In genomic region chr2:46815121-46815802, GRCh38 we compare ENCODE assay signal across 16 cellular contexts.
A peak's percentile ranks its signal among the peaks of the same experiment; 100 is the strongest.
DNase-seq lines count a peak whose midpoint lies in the region; ATAC-seq and TF ChIP-seq lines count a peak whose summit lies in the region.
"Had no signal": no experiment of that assay in that cellular context is flagged by ENCODE, and none has a peak within 500 bp of the region (broad histone marks: within the 10 kb centered on the region; RNA-seq: fewer than 3 reads in every experiment).

No MANE protein-coding gene starts in this region.

- H3K4me1 ChIP-seq in adrenal gland (replicated peaks in 1 of 2): peaks cover 0 to 32% of the 10 kb centered on the region in 2 donors
- peaks cover 0 to 58% (median 27%) of the 10 kb centered on the region in 4 donors for H3K4me1 ChIP-seq in tibial nerve
- H3K4me1 ChIP-seq: HAP-1 had no signal

- H3K9me3 ChIP-seq in adrenal gland (replicated peaks in 1 of 3): no peaks in the 10 kb centered on the region
- H3K9me3 ChIP-seq in tibial nerve: no peaks in the 10 kb centered on the region
- H3K9me3 ChIP-seq: HAP-1 had no signal

- TF ChIP-seq EP300 in tibial nerve (IDR thresholded peaks at IDR 0.05): no peak

- H3K36me3 ChIP-seq in adrenal gland (replicated peaks in 1 of 2) (no peaks in the 10 kb centered on the region), tibial nerve (no peaks in the 10 kb centered on the region)
- H3K36me3 ChIP-seq: cardiac muscle cell, HAP-1 had no signal

- H3K27me3 Mint-ChIP-seq in activated CD8-positive, alpha-beta T cell treated with anti-CD3 and anti-CD28 coated beads for 36 hours: peaks cover 4% of the 10 kb centered on the region
- H3K27me3 Mint-ChIP-seq in activated CD8-positive, alpha-beta T cell treated with anti-CD3 and anti-CD28 coated beads, Interleukin-2, amount 10 ng/mL, durations not matched to agents 7 days and 5 days (ENCODE audit: low read depth): peaks cover 11% of the 10 kb centered on the region
- peaks cover 20% of the 10 kb centered on the region for H3K27me3 Mint-ChIP-seq in activated CD4-positive, alpha-beta memory T cell treated with anti-CD3 and anti-CD28 coated beads, Interleukin-2, amount 10 ng/mL, durations not matched to agents 7 days and 5 days

- H3K27ac ChIP-seq in adrenal gland (peak overlapping the region in 4 of 5 donors; percentile 34 to 94 (median 77)), tibial nerve (peak overlapping the region in 3 of 4 donors; percentile 62 to 88 (median 82))
- H3K27ac ChIP-seq: cardiac muscle cell had no signal

- H3K4me1 Mint-ChIP-seq in activated CD8-positive, alpha-beta T cell treated with anti-CD3 and anti-CD28 coated beads for 36 hours (ENCODE audit: low read depth): no peaks in the 10 kb centered on the region
- H3K4me1 Mint-ChIP-seq in activated CD8-positive, alpha-beta T cell treated with anti-CD3 and anti-CD28 coated beads, Interleukin-2, amount 10 ng/mL, durations not matched to agents 7 days and 5 days (ENCODE audit: low read depth): no peaks in the 10 kb centered on the region
- no peaks in the 10 kb centered on the region for H3K4me1 Mint-ChIP-seq in activated CD4-positive, alpha-beta memory T cell treated with anti-CD3 and anti-CD28 coated beads, Interleukin-2, amount 10 ng/mL, durations not matched to agents 7 days and 5 days
- H3K4me1 Mint-ChIP-seq: naive thymus-derived CD8-positive, alpha-beta T cell had no signal

- intact Hi-C loops in activated CD8-positive, alpha-beta T cell treated with anti-CD3 and anti-CD28 coated beads for 36 hours (cut with micrococcal nuclease): no loop called here
- intact Hi-C loops in adrenal gland (cut with DNase I): no loop called here
- intact Hi-C loops in lower leg skin (cut with DNase I; ENCODE audit: low total_unique reads): loop anchor here (10.0 kb wide), 1 partner anchor 1060 kb away; no protein-coding TSS in a partner anchor

- H3K4me3 ChIP-seq in adrenal gland (no peak overlapping the region), lower leg skin (ENCODE audit: low read depth, poor library complexity, severe bottlenecking) (no peak overlapping the region), tibial nerve (no peak overlapping the region)
- H3K4me3 ChIP-seq: cardiac muscle cell, HAP-1, skin epidermis had no signal

- DNase-seq in activated CD8-positive, alpha-beta T cell treated with anti-CD3 and anti-CD28 coated beads for 36 hours: peak; percentile 9
- no peak for DNase-seq in activated CD8-positive, alpha-beta T cell treated with anti-CD3 and anti-CD28 coated beads, Interleukin-2, amount 10 ng/mL, durations not matched to agents 7 days and 5 days
- DNase-seq in adrenal gland (peak in 1 of 7 donors; percentile 51), lower leg skin (ENCODE audit: low spot score in 2 of 2) (peak; percentile 19 to 76), tibial nerve (ENCODE audit: low spot score in 2 of 2) (no peak), LoVo (ENCODE audit: low spot score) (no peak)
- no peak for DNase-seq in activated CD4-positive, alpha-beta memory T cell treated with anti-CD3 and anti-CD28 coated beads, Interleukin-2, amount 10 ng/mL, durations not matched to agents 7 days and 5 days
- DNase-seq: activated CD4-positive, alpha-beta T cell treated with anti-CD3 and anti-CD28 coated beads for 48 hours; activated effector memory CD4-positive, alpha-beta T cell treated with anti-CD3 and anti-CD28 coated beads, Interleukin-2, amount 50 U/mL, for 16 hours; NCI-H1694; SW 1271 had no signal

- H3K36me3 Mint-ChIP-seq in activated CD8-positive, alpha-beta T cell treated with anti-CD3 and anti-CD28 coated beads for 36 hours (ENCODE audit: low read depth): no peaks in the 10 kb centered on the region
- H3K36me3 Mint-ChIP-seq in activated CD8-positive, alpha-beta T cell treated with anti-CD3 and anti-CD28 coated beads, Interleukin-2, amount 10 ng/mL, durations not matched to agents 7 days and 5 days (ENCODE audit: low read depth): no peaks in the 10 kb centered on the region
- no peaks in the 10 kb centered on the region for H3K36me3 Mint-ChIP-seq in activated CD4-positive, alpha-beta memory T cell treated with anti-CD3 and anti-CD28 coated beads, Interleukin-2, amount 10 ng/mL, durations not matched to agents 7 days and 5 days (ENCODE audit: low read depth)
- H3K36me3 Mint-ChIP-seq: naive thymus-derived CD8-positive, alpha-beta T cell had no signal

- 85 to 91% (median 90%) methylated on average over 10 of the region's 10 CpGs for WGBS in adrenal gland, 4 donors
- WGBS in lower leg skin, 2 donors: 84 to 87% methylated on average over 10 of the region's 10 CpGs
- WGBS in tibial nerve, 2 donors: 83 to 87% methylated on average over 10 of the region's 10 CpGs

- POLR2A ChIA-PET in activated CD8-positive, alpha-beta T cell treated with anti-CD3 and anti-CD28 coated beads for 36 hours (lab: Charles Lee): no interaction called here
- POLR2A ChIA-PET in activated CD8-positive, alpha-beta T cell treated with anti-CD3 and anti-CD28 coated beads, Interleukin-2, amount 10 ng/mL, durations not matched to agents 7 days and 5 days (lab: Charles Lee): no interaction called here
- POLR2A ChIA-PET in activated CD4-positive, alpha-beta memory T cell treated with anti-CD3 and anti-CD28 coated beads, Interleukin-2, amount 10 ng/mL, durations not matched to agents 7 days and 5 days (lab: Charles Lee): no interaction called here

- ATAC-seq in activated CD8-positive, alpha-beta T cell treated with anti-CD3 and anti-CD28 coated beads for 36 hours: no peak
- ATAC-seq in activated CD8-positive, alpha-beta T cell treated with anti-CD3 and anti-CD28 coated beads, Interleukin-2, amount 10 ng/mL, durations not matched to agents 7 days and 5 days: no peak
- no peak for ATAC-seq in HG02973 (IDR thresholded peaks at IDR 0.05; ENCODE audit: unreplicated experiment)
- ATAC-seq: naive thymus-derived CD8-positive, alpha-beta T cell had no signal

- H3K27me3 ChIP-seq in adrenal gland (no peaks in the 10 kb centered on the region), tibial nerve (no peaks in the 10 kb centered on the region)
- H3K27me3 ChIP-seq: cardiac muscle cell had no signal

- no peak for TF ChIP-seq POLR2A in adrenal gland (IDR thresholded peaks at IDR 0.05)
- TF ChIP-seq POLR2A in lower leg skin (IDR thresholded peaks at IDR 0.05): no peak
- TF ChIP-seq POLR2A in tibial nerve (IDR thresholded peaks at IDR 0.05): no peak

- H3K4me3 Mint-ChIP-seq in activated CD8-positive, alpha-beta T cell treated with anti-CD3 and anti-CD28 coated beads for 36 hours: no peak overlapping the region
- no peak overlapping the region for H3K4me3 Mint-ChIP-seq in activated CD8-positive, alpha-beta T cell treated with anti-CD3 and anti-CD28 coated beads, Interleukin-2, amount 10 ng/mL, durations not matched to agents 7 days and 5 days
- H3K4me3 Mint-ChIP-seq in activated CD4-positive, alpha-beta memory T cell treated with anti-CD3 and anti-CD28 coated beads, Interleukin-2, amount 10 ng/mL, durations not matched to agents 7 days and 5 days: no peak overlapping the region
- H3K4me3 Mint-ChIP-seq: naive thymus-derived CD8-positive, alpha-beta T cell had no signal

- no peak for TF ChIP-seq CTCF in activated CD8-positive, alpha-beta T cell treated with anti-CD3 and anti-CD28 coated beads for 36 hours (IDR thresholded peaks at IDR 0.05)
- TF ChIP-seq CTCF in adrenal gland (IDR thresholded peaks at IDR 0.05) (no peak), lower leg skin (IDR thresholded peaks at IDR 0.05) (no peak), tibial nerve (IDR thresholded peaks at IDR 0.05) (no peak)

- H3K9me3 Mint-ChIP-seq in activated CD8-positive, alpha-beta T cell treated with anti-CD3 and anti-CD28 coated beads for 36 hours: no peaks in the 10 kb centered on the region
- no peaks in the 10 kb centered on the region for H3K9me3 Mint-ChIP-seq in activated CD8-positive, alpha-beta T cell treated with anti-CD3 and anti-CD28 coated beads, Interleukin-2, amount 10 ng/mL, durations not matched to agents 7 days and 5 days (ENCODE audit: insufficient read depth)
- H3K9me3 Mint-ChIP-seq in activated CD4-positive, alpha-beta memory T cell treated with anti-CD3 and anti-CD28 coated beads, Interleukin-2, amount 10 ng/mL, durations not matched to agents 7 days and 5 days: no peaks in the 10 kb centered on the region
- H3K9me3 Mint-ChIP-seq: naive thymus-derived CD8-positive, alpha-beta T cell had no signal

- CTCF ChIA-PET in activated CD8-positive, alpha-beta T cell treated with anti-CD3 and anti-CD28 coated beads for 36 hours (lab: Charles Lee): no interaction called here
- CTCF ChIA-PET in activated CD8-positive, alpha-beta T cell treated with anti-CD3 and anti-CD28 coated beads, Interleukin-2, amount 10 ng/mL, durations not matched to agents 7 days and 5 days (lab: Charles Lee): interaction anchor here (0.7 kb wide), 1 partner anchor 246 kb away, joined by 3 read pairs; no protein-coding TSS in a partner anchor
- CTCF ChIA-PET in activated CD4-positive, alpha-beta memory T cell treated with anti-CD3 and anti-CD28 coated beads, Interleukin-2, amount 10 ng/mL, durations not matched to agents 7 days and 5 days (lab: Charles Lee): no interaction called here

- H3K27ac Mint-ChIP-seq in activated CD8-positive, alpha-beta T cell treated with anti-CD3 and anti-CD28 coated beads for 36 hours: no peak overlapping the region
- no peak overlapping the region for H3K27ac Mint-ChIP-seq in activated CD8-positive, alpha-beta T cell treated with anti-CD3 and anti-CD28 coated beads, Interleukin-2, amount 10 ng/mL, durations not matched to agents 7 days and 5 days
- H3K27ac Mint-ChIP-seq in activated CD4-positive, alpha-beta memory T cell treated with anti-CD3 and anti-CD28 coated beads, Interleukin-2, amount 10 ng/mL, durations not matched to agents 7 days and 5 days: no peak overlapping the region

Comparison
In these comparisons a context has a peak if more than half of its experiments do, and no peak if none do; other contexts are left out.
1. DNase-seq: peak in activated CD8-positive, alpha-beta T cell treated with anti-CD3 and anti-CD28 coated beads for 36 hours (single experiment) and lower leg skin (2 of 2); none in activated CD8-positive, alpha-beta T cell treated with anti-CD3 and anti-CD28 coated beads, Interleukin-2, amount 10 ng/mL, durations not matched to agents 7 days and 5 days (single experiment), tibial nerve (0 of 2), activated CD4-positive, alpha-beta memory T cell treated with anti-CD3 and anti-CD28 coated beads, Interleukin-2, amount 10 ng/mL, durations not matched to agents 7 days and 5 days (single experiment) and LoVo (single experiment).